14 cellular contexts compared by ENCODE assay signal in the genomic region with DNA sequence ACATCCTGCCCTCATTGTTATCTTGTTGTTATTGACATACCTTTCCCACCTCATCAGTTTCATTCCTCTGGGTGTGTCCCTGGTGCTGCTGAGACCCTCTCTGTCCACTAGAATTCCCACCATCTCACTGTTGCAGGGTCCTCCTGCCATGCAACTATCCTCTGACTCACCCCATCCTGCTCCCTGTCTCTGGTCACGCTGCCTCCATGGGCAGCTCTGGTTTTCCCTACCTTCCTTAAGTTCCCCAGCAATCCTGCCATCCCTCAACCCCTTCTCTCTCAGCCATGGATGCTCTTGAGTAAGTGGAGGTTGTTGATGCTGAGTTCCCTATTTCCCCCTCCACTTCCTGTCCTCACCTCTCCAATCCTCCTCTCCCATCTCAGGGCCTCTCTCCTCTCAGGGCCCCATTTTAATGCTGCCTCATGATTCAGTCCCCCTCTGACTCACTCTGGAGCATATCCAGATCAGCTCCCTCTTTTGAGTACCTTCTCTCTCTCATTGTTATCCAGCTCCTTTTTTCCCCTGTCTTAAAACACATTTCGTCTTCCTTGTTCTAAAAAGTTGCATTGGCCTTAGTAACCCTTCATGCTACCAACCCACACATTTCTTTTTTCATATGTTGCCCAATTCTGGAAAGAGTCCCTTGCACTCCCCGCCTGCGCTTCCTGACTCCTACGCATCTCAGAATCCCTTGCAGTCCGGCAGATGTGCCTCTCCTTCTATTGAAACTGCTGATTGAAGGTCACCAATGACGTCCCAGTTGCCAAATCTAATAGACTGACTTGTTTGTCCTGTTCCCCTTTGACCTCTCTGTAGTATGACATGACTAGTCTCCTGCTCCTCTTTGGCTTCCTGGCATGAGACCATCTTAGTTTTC.
DNase-seq lines count a peak whose midpoint lies in the region; ATAC-seq, FAIRE-seq and TF ChIP-seq lines count a peak whose summit lies in the region.
"Had no signal": no experiment of that assay in that cellular context is flagged by ENCODE, and none has a peak within 500 bp of the region (broad histone marks: within the 10 kb centered on the region; RNA-seq: fewer than 3 reads in every experiment).

No MANE protein-coding gene starts in this region.

- peaks cover 13% of the 10 kb centered on the region for H3K4me1 ChIP-seq in astrocyte (ENCODE audit: insufficient read depth, low read length)
- no peaks in the 10 kb centered on the region for H3K4me1 ChIP-seq in Karpas-422 (ENCODE audit: low read length)

- H3K9me2 ChIP-seq in Karpas-422 (replicated peaks; ENCODE audit: insufficient read depth, low read length) = no peaks in the 10 kb centered on the region

- no peaks in the 10 kb centered on the region for H3K9me3 Mint-ChIP-seq in astrocyte (ENCODE audit: unreplicated experiment)
- no peaks in the 10 kb centered on the region for H3K9me3 Mint-ChIP-seq in activated naive CD4-positive, alpha-beta T cell treated with anti-CD3 and anti-CD28 coated beads, Interleukin-2, amount 10 ng/mL, durations not matched to agents 7 days and 5 days
- H3K9me3 Mint-ChIP-seq: CD8-positive, alpha-beta memory T cell; H9 had no signal

- H3K4me3 Mint-ChIP-seq in astrocyte (ENCODE audit: unreplicated experiment) = no peak overlapping the region
- H3K4me3 Mint-ChIP-seq in activated naive CD4-positive, alpha-beta T cell treated with anti-CD3 and anti-CD28 coated beads, Interleukin-2, amount 10 ng/mL, durations not matched to agents 7 days and 5 days = no peak overlapping the region
- H3K4me3 Mint-ChIP-seq: CD8-positive, alpha-beta memory T cell; H9 had no signal

- H2AFZ ChIP-seq in astrocyte (ENCODE audit: low read depth, low read length) (peak overlapping the region; percentile 65), Karpas-422 (ENCODE audit: low read length) (no peak overlapping the region)

- peak overlapping the region; percentile 42 for H3K27ac Mint-ChIP-seq in astrocyte (ENCODE audit: unreplicated experiment)
- no peak overlapping the region for H3K27ac Mint-ChIP-seq in activated naive CD4-positive, alpha-beta T cell treated with anti-CD3 and anti-CD28 coated beads, Interleukin-2, amount 10 ng/mL, durations not matched to agents 7 days and 5 days
- H3K27ac Mint-ChIP-seq: H9 had no signal

- no peaks in the 10 kb centered on the region for H3K36me3 Mint-ChIP-seq in astrocyte (ENCODE audit: low read depth, unreplicated experiment)
- no peaks in the 10 kb centered on the region for H3K36me3 Mint-ChIP-seq in activated naive CD4-positive, alpha-beta T cell treated with anti-CD3 and anti-CD28 coated beads, Interleukin-2, amount 10 ng/mL, durations not matched to agents 7 days and 5 days
- H3K36me3 Mint-ChIP-seq: CD8-positive, alpha-beta memory T cell had no signal

- peak overlapping the region; percentile 52 for H3K4me2 ChIP-seq in astrocyte (ENCODE audit: low read length)
- H3K4me2 ChIP-seq in Karpas-422 (ENCODE audit: low read depth, low read length, poor library complexity, severe bottlenecking) = no peak overlapping the region

- peak; percentile 20 for FAIRE-seq in astrocyte (lab: Jason Lieb, UNC)
- FAIRE-seq: islet of Langerhans had no signal

- CTCF ChIA-PET in activated naive CD4-positive, alpha-beta T cell treated with anti-CD3 and anti-CD28 coated beads, Interleukin-2, amount 10 ng/mL, durations not matched to agents 7 days and 5 days (lab: Charles Lee) = no interaction called here

- H3K79me2 ChIP-seq in astrocyte (ENCODE audit: insufficient read depth, low read length) (peaks cover 9% of the 10 kb centered on the region), Karpas-422 (ENCODE audit: low read length) (no peaks in the 10 kb centered on the region)

- peaks cover 2% of the 10 kb centered on the region for H3K27me3 Mint-ChIP-seq in astrocyte (ENCODE audit: low read depth, unreplicated experiment)
- H3K27me3 Mint-ChIP-seq in activated naive CD4-positive, alpha-beta T cell treated with anti-CD3 and anti-CD28 coated beads, Interleukin-2, amount 10 ng/mL, durations not matched to agents 7 days and 5 days = peaks cover 19% of the 10 kb centered on the region

- H3K27me3 ChIP-seq in astrocyte (ENCODE audit: insufficient read depth, low read length) (no peaks in the 10 kb centered on the region), Karpas-422 (ENCODE audit: low read length) (no peaks in the 10 kb centered on the region)
- H3K27me3 ChIP-seq: dorsolateral prefrontal cortex had no signal

- H3K36me3 ChIP-seq in astrocyte (ENCODE audit: insufficient read depth, low read length) (no peaks in the 10 kb centered on the region), Karpas-422 (ENCODE audit: insufficient read depth, low read length) (no peaks in the 10 kb centered on the region)

- H4K20me1 ChIP-seq in astrocyte (ENCODE audit: insufficient read depth, low read length) (peaks cover 20% of the 10 kb centered on the region), Karpas-422 (ENCODE audit: insufficient read depth, low read depth, low read length) (no peaks in the 10 kb centered on the region)

- TF ChIP-seq CTCF in astrocyte (IDR thresholded peaks at IDR 0.05; ENCODE audit: insufficient read depth, low read depth, low read length) = no peak

- DNase-seq in AG08396 (ENCODE audit: low spot score) (peak; percentile 62), astrocyte (ENCODE audit: low read depth) (peak; percentile 85), left lobe of liver (ENCODE audit: low spot score) (peak; percentile 52), Karpas-422 (no peak), DMS 273 treated with DMSO at 0.1 percent for 48 hours (lab: John Stamatoyannopoulos, UW) (no peak)
- DNase-seq in activated naive CD4-positive, alpha-beta T cell treated with anti-CD3 and anti-CD28 coated beads, Interleukin-2, amount 10 ng/mL, durations not matched to agents 7 days and 5 days = no peak
- DNase-seq: CD8-positive, alpha-beta memory T cell; H9; NCI-H524; T-helper 1 cell had no signal

- H3K4me1 Mint-ChIP-seq in astrocyte (ENCODE audit: low read depth, unreplicated experiment) = peaks cover 10% of the 10 kb centered on the region
- no peaks in the 10 kb centered on the region for H3K4me1 Mint-ChIP-seq in activated naive CD4-positive, alpha-beta T cell treated with anti-CD3 and anti-CD28 coated beads, Interleukin-2, amount 10 ng/mL, durations not matched to agents 7 days and 5 days
- H3K4me1 Mint-ChIP-seq: CD8-positive, alpha-beta memory T cell had no signal

- H3K9ac ChIP-seq in astrocyte (ENCODE audit: low read length) = peak overlapping the region; percentile 21
- H3K9ac ChIP-seq in Karpas-422 (ENCODE audit: low read length) = no peak overlapping the region

- H3K4me3 ChIP-seq in astrocyte (ENCODE audit: insufficient read depth, low read depth, low read length) (no peak overlapping the region), Karpas-422 (ENCODE audit: low read length) (no peak overlapping the region)
- H3K4me3 ChIP-seq: dorsolateral prefrontal cortex had no signal

- H3K27ac ChIP-seq in astrocyte (ENCODE audit: low read depth, low read length) (peak overlapping the region; percentile 57), Karpas-422 (ENCODE audit: low read length) (no peak overlapping the region)
- H3K27ac ChIP-seq: dorsolateral prefrontal cortex had no signal

- H3K9me3 ChIP-seq in astrocyte (ENCODE audit: insufficient read depth, low read depth, low read length) = no peaks in the 10 kb centered on the region
- no peaks in the 10 kb centered on the region for H3K9me3 ChIP-seq in Karpas-422 (ENCODE audit: low read length)

- ATAC-seq in HG02571 (IDR thresholded peaks at IDR 0.05; ENCODE audit: unreplicated experiment) = peak; percentile 55
- ATAC-seq in left lobe of liver = peak; percentile 90
- ATAC-seq in HG02610 (IDR thresholded peaks at IDR 0.05; ENCODE audit: unreplicated experiment) = no peak

Comparison
In these comparisons a context has a peak if more than half of its experiments do, and no peak if none do; other contexts are left out.
1. DNase-seq: peak in AG08396 (single experiment), astrocyte (single experiment) and left lobe of liver (single experiment); none in Karpas-422 (single experiment), activated naive CD4-positive, alpha-beta T cell treated with anti-CD3 and anti-CD28 coated beads, Interleukin-2, amount 10 ng/mL, durations not matched to agents 7 days and 5 days (single experiment) and DMS 273 treated with DMSO at 0.1 percent for 48 hours (single experiment).